Comparison of ENCODE assay signal across 1 cellular context in the genomic region with DNA sequence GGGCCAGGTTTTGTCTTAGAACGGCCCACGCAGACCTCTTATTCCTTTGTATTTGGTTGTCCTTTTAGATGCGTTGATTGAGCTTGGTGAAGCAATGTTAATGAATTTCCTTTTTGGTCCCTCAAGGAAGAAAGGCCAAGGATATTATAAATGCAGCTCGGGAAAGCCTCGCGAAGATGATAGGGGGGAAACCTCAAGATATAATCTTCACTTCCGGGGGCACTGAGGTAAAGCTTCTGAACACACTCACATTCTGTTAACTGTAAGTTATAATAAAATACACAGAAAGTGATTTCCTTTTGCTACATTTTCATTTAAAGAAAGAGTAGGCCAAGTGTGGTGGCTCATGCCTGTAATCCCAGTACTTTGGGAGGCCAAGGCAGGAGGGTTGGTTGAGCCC.
TF ChIP-seq lines count a peak whose summit lies in the region.

No MANE protein-coding gene starts in this region.

TF ChIP-seq in GM23338, 12 proteins besides CTCF, POLR2A, EP300 and RAD21 (continued from another document):
- TF ChIP-seq, protein P1, sequence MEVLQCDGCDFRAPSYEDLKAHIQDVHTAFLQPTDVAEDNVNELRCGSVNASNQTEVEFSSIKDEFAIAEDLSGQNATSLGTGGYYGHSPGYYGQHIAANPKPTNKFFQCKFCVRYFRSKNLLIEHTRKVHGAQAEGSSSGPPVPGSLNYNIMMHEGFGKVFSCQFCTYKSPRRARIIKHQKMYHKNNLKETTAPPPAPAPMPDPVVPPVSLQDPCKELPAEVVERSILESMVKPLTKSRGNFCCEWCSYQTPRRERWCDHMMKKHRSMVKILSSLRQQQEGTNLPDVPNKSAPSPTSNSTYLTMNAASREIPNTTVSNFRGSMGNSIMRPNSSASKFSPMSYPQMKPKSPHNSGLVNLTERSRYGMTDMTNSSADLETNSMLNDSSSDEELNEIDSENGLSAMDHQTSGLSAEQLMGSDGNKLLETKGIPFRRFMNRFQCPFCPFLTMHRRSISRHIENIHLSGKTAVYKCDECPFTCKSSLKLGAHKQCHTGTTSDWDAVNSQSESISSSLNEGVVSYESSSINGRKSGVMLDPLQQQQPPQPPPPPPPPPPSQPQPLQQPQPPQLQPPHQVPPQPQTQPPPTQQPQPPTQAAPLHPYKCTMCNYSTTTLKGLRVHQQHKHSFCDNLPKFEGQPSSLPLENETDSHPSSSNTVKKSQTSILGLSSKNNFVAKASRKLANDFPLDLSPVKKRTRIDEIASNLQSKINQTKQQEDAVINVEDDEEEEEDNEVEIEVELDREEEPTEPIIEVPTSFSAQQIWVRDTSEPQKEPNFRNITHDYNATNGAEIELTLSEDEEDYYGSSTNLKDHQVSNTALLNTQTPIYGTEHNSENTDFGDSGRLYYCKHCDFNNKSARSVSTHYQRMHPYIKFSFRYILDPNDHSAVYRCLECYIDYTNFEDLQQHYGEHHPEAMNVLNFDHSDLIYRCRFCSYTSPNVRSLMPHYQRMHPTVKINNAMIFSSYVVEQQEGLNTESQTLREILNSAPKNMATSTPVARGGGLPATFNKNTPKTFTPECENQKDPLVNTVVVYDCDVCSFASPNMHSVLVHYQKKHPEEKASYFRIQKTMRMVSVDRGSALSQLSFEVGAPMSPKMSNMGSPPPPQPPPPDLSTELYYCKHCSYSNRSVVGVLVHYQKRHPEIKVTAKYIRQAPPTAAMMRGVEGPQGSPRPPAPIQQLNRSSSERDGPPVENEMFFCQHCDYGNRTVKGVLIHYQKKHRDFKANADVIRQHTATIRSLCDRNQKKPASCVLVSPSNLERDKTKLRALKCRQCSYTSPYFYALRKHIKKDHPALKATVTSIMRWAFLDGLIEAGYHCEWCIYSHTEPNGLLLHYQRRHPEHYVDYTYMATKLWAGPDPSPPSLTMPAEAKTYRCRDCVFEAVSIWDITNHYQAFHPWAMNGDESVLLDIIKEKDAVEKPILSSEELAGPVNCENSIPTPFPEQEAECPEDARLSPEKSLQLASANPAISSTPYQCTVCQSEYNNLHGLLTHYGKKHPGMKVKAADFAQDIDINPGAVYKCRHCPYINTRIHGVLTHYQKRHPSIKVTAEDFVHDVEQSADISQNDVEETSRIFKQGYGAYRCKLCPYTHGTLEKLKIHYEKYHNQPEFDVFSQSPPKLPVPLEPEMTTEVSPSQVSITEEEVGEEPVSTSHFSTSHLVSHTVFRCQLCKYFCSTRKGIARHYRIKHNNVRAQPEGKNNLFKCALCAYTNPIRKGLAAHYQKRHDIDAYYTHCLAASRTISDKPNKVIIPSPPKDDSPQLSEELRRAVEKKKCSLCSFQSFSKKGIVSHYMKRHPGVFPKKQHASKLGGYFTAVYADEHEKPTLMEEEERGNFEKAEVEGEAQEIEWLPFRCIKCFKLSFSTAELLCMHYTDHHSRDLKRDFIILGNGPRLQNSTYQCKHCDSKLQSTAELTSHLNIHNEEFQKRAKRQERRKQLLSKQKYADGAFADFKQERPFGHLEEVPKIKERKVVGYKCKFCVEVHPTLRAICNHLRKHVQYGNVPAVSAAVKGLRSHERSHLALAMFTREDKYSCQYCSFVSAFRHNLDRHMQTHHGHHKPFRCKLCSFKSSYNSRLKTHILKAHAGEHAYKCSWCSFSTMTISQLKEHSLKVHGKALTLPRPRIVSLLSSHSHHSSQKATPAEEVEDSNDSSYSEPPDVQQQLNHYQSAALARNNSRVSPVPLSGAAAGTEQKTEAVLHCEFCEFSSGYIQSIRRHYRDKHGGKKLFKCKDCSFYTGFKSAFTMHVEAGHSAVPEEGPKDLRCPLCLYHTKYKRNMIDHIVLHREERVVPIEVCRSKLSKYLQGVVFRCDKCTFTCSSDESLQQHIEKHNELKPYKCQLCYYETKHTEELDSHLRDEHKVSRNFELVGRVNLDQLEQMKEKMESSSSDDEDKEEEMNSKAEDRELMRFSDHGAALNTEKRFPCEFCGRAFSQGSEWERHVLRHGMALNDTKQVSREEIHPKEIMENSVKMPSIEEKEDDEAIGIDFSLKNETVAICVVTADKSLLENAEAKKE (CRISPR knock-in tag; IDR thresholded peaks at IDR 0.05), result no peak
- TF ChIP-seq CREB1 (CRISPR knock-in tag; IDR thresholded peaks at IDR 0.05; ENCODE audit: low read depth) (no peak), ZNF114 (CRISPR knock-in tag; IDR thresholded peaks at IDR 0.05) (no peak), POLR2AphosphoS5 (IDR thresholded peaks at IDR 0.05; ENCODE audit: low read depth) (no peak), EZH2 (IDR thresholded peaks at IDR 0.05; ENCODE audit: low read depth, unreplicated experiment) (no peak), ZNF331 (CRISPR knock-in tag; IDR thresholded peaks at IDR 0.05; ENCODE audit: low read depth) (no peak), JUNB (IDR thresholded peaks at IDR 0.05; ENCODE audit: unreplicated experiment) (no peak)
- TF ChIP-seq, protein P2, sequence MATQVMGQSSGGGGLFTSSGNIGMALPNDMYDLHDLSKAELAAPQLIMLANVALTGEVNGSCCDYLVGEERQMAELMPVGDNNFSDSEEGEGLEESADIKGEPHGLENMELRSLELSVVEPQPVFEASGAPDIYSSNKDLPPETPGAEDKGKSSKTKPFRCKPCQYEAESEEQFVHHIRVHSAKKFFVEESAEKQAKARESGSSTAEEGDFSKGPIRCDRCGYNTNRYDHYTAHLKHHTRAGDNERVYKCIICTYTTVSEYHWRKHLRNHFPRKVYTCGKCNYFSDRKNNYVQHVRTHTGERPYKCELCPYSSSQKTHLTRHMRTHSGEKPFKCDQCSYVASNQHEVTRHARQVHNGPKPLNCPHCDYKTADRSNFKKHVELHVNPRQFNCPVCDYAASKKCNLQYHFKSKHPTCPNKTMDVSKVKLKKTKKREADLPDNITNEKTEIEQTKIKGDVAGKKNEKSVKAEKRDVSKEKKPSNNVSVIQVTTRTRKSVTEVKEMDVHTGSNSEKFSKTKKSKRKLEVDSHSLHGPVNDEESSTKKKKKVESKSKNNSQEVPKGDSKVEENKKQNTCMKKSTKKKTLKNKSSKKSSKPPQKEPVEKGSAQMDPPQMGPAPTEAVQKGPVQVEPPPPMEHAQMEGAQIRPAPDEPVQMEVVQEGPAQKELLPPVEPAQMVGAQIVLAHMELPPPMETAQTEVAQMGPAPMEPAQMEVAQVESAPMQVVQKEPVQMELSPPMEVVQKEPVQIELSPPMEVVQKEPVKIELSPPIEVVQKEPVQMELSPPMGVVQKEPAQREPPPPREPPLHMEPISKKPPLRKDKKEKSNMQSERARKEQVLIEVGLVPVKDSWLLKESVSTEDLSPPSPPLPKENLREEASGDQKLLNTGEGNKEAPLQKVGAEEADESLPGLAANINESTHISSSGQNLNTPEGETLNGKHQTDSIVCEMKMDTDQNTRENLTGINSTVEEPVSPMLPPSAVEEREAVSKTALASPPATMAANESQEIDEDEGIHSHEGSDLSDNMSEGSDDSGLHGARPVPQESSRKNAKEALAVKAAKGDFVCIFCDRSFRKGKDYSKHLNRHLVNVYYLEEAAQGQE (IDR thresholded peaks at IDR 0.05; ENCODE audit: unreplicated experiment), result no peak
